In genomic region chr16:66483689-66484452, GRCh38 we compare ENCODE assay signal across 1 cellular context.
TF ChIP-seq lines count a peak whose summit lies in the region.

No MANE protein-coding gene starts in this region.

TF ChIP-seq in K562, 482 proteins besides CTCF, POLR2A, EP300 and RAD21 (continued from another document):
- TF ChIP-seq, protein P1, sequence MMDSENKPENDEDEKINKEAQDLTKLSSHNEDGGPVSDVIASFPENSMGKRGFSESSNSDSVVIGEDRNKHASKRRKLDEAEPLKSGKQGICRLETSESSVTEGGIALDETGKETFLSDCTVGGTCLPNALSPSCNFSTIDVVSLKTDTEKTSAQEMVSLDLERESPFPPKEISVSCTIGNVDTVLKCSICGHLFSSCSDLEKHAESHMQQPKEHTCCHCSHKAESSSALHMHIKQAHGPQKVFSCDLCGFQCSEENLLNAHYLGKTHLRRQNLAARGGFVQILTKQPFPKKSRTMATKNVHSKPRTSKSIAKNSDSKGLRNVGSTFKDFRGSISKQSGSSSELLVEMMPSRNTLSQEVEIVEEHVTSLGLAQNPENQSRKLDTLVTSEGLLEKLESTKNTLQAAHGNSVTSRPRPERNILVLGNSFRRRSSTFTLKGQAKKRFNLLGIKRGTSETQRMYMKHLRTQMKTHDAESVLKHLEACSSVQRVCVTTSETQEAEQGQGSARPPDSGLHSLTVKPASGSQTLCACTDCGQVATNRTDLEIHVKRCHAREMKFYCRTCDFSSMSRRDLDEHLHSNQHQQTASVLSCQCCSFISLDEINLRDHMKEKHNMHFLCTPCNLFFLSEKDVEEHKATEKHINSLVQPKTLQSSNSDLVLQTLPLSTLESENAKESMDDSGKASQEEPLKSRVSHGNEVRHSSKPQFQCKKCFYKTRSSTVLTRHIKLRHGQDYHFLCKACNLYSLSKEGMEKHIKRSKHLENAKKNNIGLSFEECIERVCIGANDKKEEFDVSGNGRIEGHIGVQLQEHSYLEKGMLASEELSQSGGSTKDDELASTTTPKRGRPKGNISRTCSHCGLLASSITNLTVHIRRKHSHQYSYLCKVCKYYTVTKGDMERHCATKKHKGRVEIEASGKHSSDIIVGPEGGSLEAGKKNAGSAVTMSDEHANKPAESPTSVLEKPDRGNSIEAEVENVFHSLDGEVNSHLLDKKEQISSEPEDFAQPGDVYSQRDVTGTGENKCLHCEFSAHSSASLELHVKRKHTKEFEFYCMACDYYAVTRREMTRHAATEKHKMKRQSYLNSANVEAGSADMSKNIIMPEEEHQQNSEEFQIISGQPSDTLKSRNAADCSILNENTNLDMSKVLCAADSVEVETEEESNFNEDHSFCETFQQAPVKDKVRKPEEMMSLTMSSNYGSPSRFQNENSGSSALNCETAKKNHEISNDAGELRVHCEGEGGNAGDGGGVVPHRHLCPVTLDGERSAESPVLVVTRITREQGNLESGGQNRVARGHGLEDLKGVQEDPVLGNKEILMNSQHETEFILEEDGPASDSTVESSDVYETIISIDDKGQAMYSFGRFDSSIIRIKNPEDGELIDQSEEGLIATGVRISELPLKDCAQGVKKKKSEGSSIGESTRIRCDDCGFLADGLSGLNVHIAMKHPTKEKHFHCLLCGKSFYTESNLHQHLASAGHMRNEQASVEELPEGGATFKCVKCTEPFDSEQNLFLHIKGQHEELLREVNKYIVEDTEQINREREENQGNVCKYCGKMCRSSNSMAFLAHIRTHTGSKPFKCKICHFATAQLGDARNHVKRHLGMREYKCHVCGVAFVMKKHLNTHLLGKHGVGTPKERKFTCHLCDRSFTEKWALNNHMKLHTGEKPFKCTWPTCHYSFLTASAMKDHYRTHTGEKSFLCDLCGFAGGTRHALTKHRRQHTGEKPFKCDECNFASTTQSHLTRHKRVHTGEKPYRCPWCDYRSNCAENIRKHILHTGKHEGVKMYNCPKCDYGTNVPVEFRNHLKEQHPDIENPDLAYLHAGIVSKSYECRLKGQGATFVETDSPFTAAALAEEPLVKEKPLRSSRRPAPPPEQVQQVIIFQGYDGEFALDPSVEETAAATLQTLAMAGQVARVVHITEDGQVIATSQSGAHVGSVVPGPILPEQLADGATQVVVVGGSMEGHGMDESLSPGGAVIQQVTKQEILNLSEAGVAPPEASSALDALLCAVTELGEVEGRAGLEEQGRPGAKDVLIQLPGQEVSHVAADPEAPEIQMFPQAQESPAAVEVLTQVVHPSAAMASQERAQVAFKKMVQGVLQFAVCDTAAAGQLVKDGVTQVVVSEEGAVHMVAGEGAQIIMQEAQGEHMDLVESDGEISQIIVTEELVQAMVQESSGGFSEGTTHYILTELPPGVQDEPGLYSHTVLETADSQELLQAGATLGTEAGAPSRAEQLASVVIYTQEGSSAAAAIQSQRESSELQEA (IDR thresholded peaks at IDR 0.05; ENCODE audit: low read depth), result no peak
- TF ChIP-seq SMC3 (conservative IDR thresholded peaks at IDR 0.05; ENCODE audit: insufficient read depth, low read depth, low read length) (peak; percentile 94), MYNN (IDR thresholded peaks at IDR 0.05) (no peak), MYNN (CRISPR knock-in tag; IDR thresholded peaks at IDR 0.05) (no peak), SAFB2 (IDR thresholded peaks at IDR 0.05; ENCODE audit: borderline replicate concordance, low read depth, low read length, severe bottlenecking) (no peak), ZC3H11A (IDR thresholded peaks at IDR 0.05; ENCODE audit: low read depth, low read length) (peak; percentile 64; the same call in 1 of the 2 replicates), ZNF668 (CRISPR knock-in tag; IDR thresholded peaks at IDR 0.05) (no peak), RB1 (IDR thresholded peaks at IDR 0.05; ENCODE audit: low read depth) (peak; percentile 67; the same call in 1 of the 2 replicates), ZBTB8A (IDR thresholded peaks at IDR 0.05; ENCODE audit: partially characterized antibody) (no peak), ARID2 (IDR thresholded peaks at IDR 0.05) (peak; percentile 36; the same call in 1 of the 2 replicates), ELF4 (CRISPR knock-in tag; IDR thresholded peaks at IDR 0.05) (0 out of 2 replicates have a peak, but pooled peaks have one; percentile 27), TCF7 (IDR thresholded peaks at IDR 0.05; ENCODE audit: borderline replicate concordance) (no peak), EHMT2 (IDR thresholded peaks at IDR 0.05) (no peak), RNF219 (CRISPR knock-in tag; IDR thresholded peaks at IDR 0.05) (no peak), MAZ (CRISPR knock-in tag; conservative IDR thresholded peaks at IDR 0.05 in 1 of 2, IDR thresholded peaks at IDR 0.05 in 1 of 2) (peak; percentile 65 to 74), HNRNPL (IDR thresholded peaks at IDR 0.05; ENCODE audit: low read depth, low read length) (no peak)
- TF ChIP-seq, protein P2, sequence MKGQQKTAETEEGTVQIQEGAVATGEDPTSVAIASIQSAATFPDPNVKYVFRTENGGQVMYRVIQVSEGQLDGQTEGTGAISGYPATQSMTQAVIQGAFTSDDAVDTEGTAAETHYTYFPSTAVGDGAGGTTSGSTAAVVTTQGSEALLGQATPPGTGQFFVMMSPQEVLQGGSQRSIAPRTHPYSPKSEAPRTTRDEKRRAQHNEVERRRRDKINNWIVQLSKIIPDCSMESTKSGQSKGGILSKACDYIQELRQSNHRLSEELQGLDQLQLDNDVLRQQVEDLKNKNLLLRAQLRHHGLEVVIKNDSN (CRISPR knock-in tag; IDR thresholded peaks at IDR 0.05), result no peak
- TF ChIP-seq, protein P3, sequence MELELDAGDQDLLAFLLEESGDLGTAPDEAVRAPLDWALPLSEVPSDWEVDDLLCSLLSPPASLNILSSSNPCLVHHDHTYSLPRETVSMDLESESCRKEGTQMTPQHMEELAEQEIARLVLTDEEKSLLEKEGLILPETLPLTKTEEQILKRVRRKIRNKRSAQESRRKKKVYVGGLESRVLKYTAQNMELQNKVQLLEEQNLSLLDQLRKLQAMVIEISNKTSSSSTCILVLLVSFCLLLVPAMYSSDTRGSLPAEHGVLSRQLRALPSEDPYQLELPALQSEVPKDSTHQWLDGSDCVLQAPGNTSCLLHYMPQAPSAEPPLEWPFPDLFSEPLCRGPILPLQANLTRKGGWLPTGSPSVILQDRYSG (tag; conservative IDR thresholded peaks at IDR 0.05; ENCODE audit: low read depth), result no peak
- TF ChIP-seq, protein P4, sequence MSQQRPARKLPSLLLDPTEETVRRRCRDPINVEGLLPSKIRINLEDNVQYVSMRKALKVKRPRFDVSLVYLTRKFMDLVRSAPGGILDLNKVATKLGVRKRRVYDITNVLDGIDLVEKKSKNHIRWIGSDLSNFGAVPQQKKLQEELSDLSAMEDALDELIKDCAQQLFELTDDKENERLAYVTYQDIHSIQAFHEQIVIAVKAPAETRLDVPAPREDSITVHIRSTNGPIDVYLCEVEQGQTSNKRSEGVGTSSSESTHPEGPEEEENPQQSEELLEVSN (IDR thresholded peaks at IDR 0.05; ENCODE audit: borderline replicate concordance in 1 of 2, extremely low read depth in 1 of 2, insufficient read depth in 1 of 2, insufficient read length in 1 of 2, low read depth in 1 of 2, low read length in 1 of 2, poor library complexity in 1 of 2, severe bottlenecking in 1 of 2), result no peak
- TF ChIP-seq, protein P5, sequence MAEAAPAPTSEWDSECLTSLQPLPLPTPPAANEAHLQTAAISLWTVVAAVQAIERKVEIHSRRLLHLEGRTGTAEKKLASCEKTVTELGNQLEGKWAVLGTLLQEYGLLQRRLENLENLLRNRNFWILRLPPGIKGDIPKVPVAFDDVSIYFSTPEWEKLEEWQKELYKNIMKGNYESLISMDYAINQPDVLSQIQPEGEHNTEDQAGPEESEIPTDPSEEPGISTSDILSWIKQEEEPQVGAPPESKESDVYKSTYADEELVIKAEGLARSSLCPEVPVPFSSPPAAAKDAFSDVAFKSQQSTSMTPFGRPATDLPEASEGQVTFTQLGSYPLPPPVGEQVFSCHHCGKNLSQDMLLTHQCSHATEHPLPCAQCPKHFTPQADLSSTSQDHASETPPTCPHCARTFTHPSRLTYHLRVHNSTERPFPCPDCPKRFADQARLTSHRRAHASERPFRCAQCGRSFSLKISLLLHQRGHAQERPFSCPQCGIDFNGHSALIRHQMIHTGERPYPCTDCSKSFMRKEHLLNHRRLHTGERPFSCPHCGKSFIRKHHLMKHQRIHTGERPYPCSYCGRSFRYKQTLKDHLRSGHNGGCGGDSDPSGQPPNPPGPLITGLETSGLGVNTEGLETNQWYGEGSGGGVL (CRISPR knock-in tag; IDR thresholded peaks at IDR 0.05), result no peak
